1 cellular context compared by ENCODE assay signal in genomic region chr19:27793128-27793643, GRCh38.
TF ChIP-seq lines count a peak whose summit lies in the region.

No MANE protein-coding gene starts in this region.

TF ChIP-seq in K562, 482 proteins besides CTCF, POLR2A, EP300 and RAD21 (continued from another document and continues in another):
- TF ChIP-seq STAT6 (CRISPR knock-in tag; IDR thresholded peaks at IDR 0.05) (no peak), MTA1 (IDR thresholded peaks at IDR 0.05; ENCODE audit: borderline replicate concordance) (no peak), TCFL5 (CRISPR knock-in tag; conservative IDR thresholded peaks at IDR 0.05) (no peak), KLF6 (CRISPR knock-in tag; IDR thresholded peaks at IDR 0.05; ENCODE audit: borderline replicate concordance) (0 out of 2 replicates have a peak, but pooled peaks have one; percentile 28), EZH2 (IDR thresholded peaks at IDR 0.05; ENCODE audit: borderline replicate concordance, low read depth, low read length) (no peak), PHB2 (IDR thresholded peaks at IDR 0.05; ENCODE audit: low read depth) (no peak), ZNF551 (CRISPR knock-in tag; IDR thresholded peaks at IDR 0.05) (0 out of 2 replicates have a peak, but pooled peaks have one; percentile 46), ZBTB2 (IDR thresholded peaks at IDR 0.05) (0 out of 2 replicates have a peak, but pooled peaks have one; percentile 33), SAP30 (IDR thresholded peaks at IDR 0.05; ENCODE audit: borderline replicate concordance, insufficient read depth, low read depth, low read length, poor library complexity, severe bottlenecking) (no peak), TBP (optimal IDR thresholded peaks at IDR 0.05; ENCODE audit: low read depth, low read length) (no peak), MITF (IDR thresholded peaks at IDR 0.05) (no peak), CXXC5 (CRISPR knock-in tag; IDR thresholded peaks at IDR 0.05) (peak; percentile 16), NFE2 (IDR thresholded peaks at IDR 0.05; ENCODE audit: low read depth) (0 out of 2 replicates have a peak, but pooled peaks have one; percentile 18), PRMT5 (CRISPR knock-in tag; IDR thresholded peaks at IDR 0.05) (no peak), TCF3 (CRISPR knock-in tag; IDR thresholded peaks at IDR 0.05) (no peak), ZNF507 (tag; conservative IDR thresholded peaks at IDR 0.05) (no peak), CEBPB (tag; IDR thresholded peaks at IDR 0.05) (0 out of 2 replicates have a peak, but pooled peaks have one; percentile 10), PML (IDR thresholded peaks at IDR 0.05; ENCODE audit: low read length) (no peak), PHF20 (IDR thresholded peaks at IDR 0.05; ENCODE audit: partially characterized antibody) (peak; percentile 6), MAFK (IDR thresholded peaks at IDR 0.05; ENCODE audit: low read length) (no peak), CHD1 (IDR thresholded peaks at IDR 0.05; ENCODE audit: low read length) (no peak), THRB (CRISPR knock-in tag; conservative IDR thresholded peaks at IDR 0.05) (no peak), POLR2H (tag; IDR thresholded peaks at IDR 0.05; ENCODE audit: low read depth) (peak; percentile 51; the same call in 1 of the 2 replicates), ZNF224 (CRISPR knock-in tag; IDR thresholded peaks at IDR 0.05) (no peak), ZNF77 (CRISPR knock-in tag; IDR thresholded peaks at IDR 0.05) (no peak), NBN (IDR thresholded peaks at IDR 0.05; ENCODE audit: low read depth) (peak; percentile 26; the same call in 1 of the 2 replicates), RCOR1 (IDR thresholded peaks at IDR 0.05; ENCODE audit: borderline replicate concordance in 1 of 2, low read depth in 2 of 2, low read length in 2 of 2) (peak in 1 of 2 experiments; percentile 48; a peak in 1 of 4 replicates), ZNF347 (CRISPR knock-in tag; IDR thresholded peaks at IDR 0.05; ENCODE audit: low read depth) (no peak), CEBPG (CRISPR knock-in tag; IDR thresholded peaks at IDR 0.05) (no peak), CEBPG (tag; conservative IDR thresholded peaks at IDR 0.05 in 1 of 2, IDR thresholded peaks at IDR 0.05 in 1 of 2) (peak in 1 of 2 experiments; percentile 68; a peak in 2 of 4 replicates), SAFB2 (IDR thresholded peaks at IDR 0.05; ENCODE audit: borderline replicate concordance, low read depth, low read length, severe bottlenecking) (no peak), ZNF165 (CRISPR knock-in tag; IDR thresholded peaks at IDR 0.05; ENCODE audit: borderline replicate concordance) (no peak), MAFG (tag; conservative IDR thresholded peaks at IDR 0.05) (no peak), DDX20 (tag; IDR thresholded peaks at IDR 0.05; ENCODE audit: low read depth) (no peak), CCNT2 (IDR thresholded peaks at IDR 0.05; ENCODE audit: borderline replicate concordance, extremely low read depth, insufficient read length, low read depth, low read length) (no peak), HCFC1 (IDR thresholded peaks at IDR 0.05; ENCODE audit: low read depth, low read length) (no peak), SMAD4 (CRISPR knock-in tag; conservative IDR thresholded peaks at IDR 0.05) (no peak), RBBP5 (IDR thresholded peaks at IDR 0.05; ENCODE audit: borderline replicate concordance, insufficient read depth, low read length, poor library complexity, severe bottlenecking) (peak; percentile 22), L3MBTL2 (IDR thresholded peaks at IDR 0.05) (0 out of 2 replicates have a peak, but pooled peaks have one; percentile 47), FOXP1 (CRISPR knock-in tag; IDR thresholded peaks at IDR 0.05) (peak; percentile 11; the same call in 1 of the 2 replicates), ZEB2 (IDR thresholded peaks at IDR 0.05) (0 out of 2 replicates have a peak, but pooled peaks have one; percentile 12), RBM34 (IDR thresholded peaks at IDR 0.05; ENCODE audit: borderline replicate concordance, insufficient read depth, low read length) (no peak), MXI1 (IDR thresholded peaks at IDR 0.05; ENCODE audit: low read depth, low read length) (0 out of 2 replicates have a peak, but pooled peaks have one; percentile 6), RBM17 (IDR thresholded peaks at IDR 0.05; ENCODE audit: borderline replicate concordance, low read depth, low read length) (no peak), MGA (IDR thresholded peaks at IDR 0.05) (peak; percentile 56), MYC (IDR thresholded peaks at IDR 0.05; ENCODE audit: low read depth, low read length) (peak; percentile 48; the same call in 1 of the 2 replicates), MYC (CRISPR knock-in tag; IDR thresholded peaks at IDR 0.05; ENCODE audit: borderline replicate concordance, low read depth) (no peak)
